Comparison of ENCODE assay signal across 26 cellular contexts in genomic region chr5:23639326-23639725, GRCh38.
"Had no signal": no experiment of that assay in that cellular context is flagged by ENCODE, and none has a peak within 500 bp of the region (broad histone marks: within the 10 kb centered on the region; RNA-seq: fewer than 3 reads in every experiment).

No MANE protein-coding gene starts in this region.

- ATAC-seq: natural killer cell; right cardiac atrium; sciatic nerve; stimulated activated naive B cell treated with anti-CD40 and anti-IgM and Interleukin-4, amounts not matched to agents 10 μg/mL and 1 μg/mL and 100 μg/mL, for 72 hours; stimulated activated naive CD8-positive, alpha-beta T cell treated with anti-CD3 and anti-CD28 coated beads, Interleukin-15, Interleukin-2, amounts not matched to agents 100 U/mL and 50 U/mL, for 24 hours had no signal

- FAIRE-seq: islet of Langerhans, kidney had no signal

- DNase-seq: hippocampal formation; kidney; left ventricle myocardium inferior; mesendoderm; naive B cell; natural killer cell; nephron progenitor cell; ovary; right cardiac atrium; stimulated activated CD4-positive, alpha-beta T cell treated with anti-CD3 and anti-CD28 coated beads, Interleukin-12 subunit alpha, Interleukin-12 subunit beta, amount 100 ng/mL, for 4 hours; stimulated activated CD4-positive, alpha-beta T cell treated with anti-CD3 and anti-CD28 coated beads, Interleukin-15, amount 100 ng/mL, for 24 hours; stimulated activated CD4-positive, alpha-beta T cell treated with anti-CD3 and anti-CD28 coated beads, Interleukin-2, amount 100 ng/mL, for 24 hours; stimulated activated CD4-positive, alpha-beta T cell treated with anti-CD3 and anti-CD28 coated beads, Interleukin-4, amount 100 ng/mL, for 1 hour; stimulated activated naive B cell treated with anti-CD40 and anti-IgM and Interleukin-4, amounts not matched to agents 10 μg/mL and 1 μg/mL and 100 μg/mL, for 72 hours; stimulated activated naive CD8-positive, alpha-beta T cell treated with anti-CD3 and anti-CD28 coated beads, Interleukin-15, Interleukin-2, amounts not matched to agents 100 U/mL and 50 U/mL, for 24 hours; stomach; testis; thyroid gland; transverse colon; upper lobe of left lung had no signal

- H3K4me3 ChIP-seq: left ventricle myocardium inferior, lung, neural progenitor cell, ovary, skin epidermis, stomach, testis, thyroid gland, transverse colon, upper lobe of left lung, vagina had no signal
